In genomic region chr2:112198780-112199179, GRCh38 we compare ENCODE assay signal across 15 cellular contexts. TPM values are rescaled to one million over a fixed set of nuclear protein-coding genes. Genes with fewer than 3 reads are reported as not detected.
DNase-seq lines count a peak whose midpoint lies in the region; ATAC-seq and TF ChIP-seq lines count a peak whose summit lies in the region.
"Had no signal": no experiment of that assay in that cellular context is flagged by ENCODE, and none has a peak within 500 bp of the region (broad histone marks: within the 10 kb centered on the region; RNA-seq: fewer than 3 reads in every experiment).

No MANE protein-coding gene starts in this region.

- H3K36me3 ChIP-seq in BJ (ENCODE audit: control insufficient read depth, insufficient read depth, low read length) (no peaks in the 10 kb centered on the region), SK-N-SH (replicated peaks in 1 of 2; ENCODE audit: control insufficient read depth in 1 of 2, insufficient read depth in 2 of 2, low read length in 1 of 2) (no peaks in the 10 kb centered on the region), esophagus muscularis mucosa (no peaks in the 10 kb centered on the region)

- no peaks in the 10 kb centered on the region for H3K9me2 ChIP-seq in SK-N-SH

- H3K27me3 ChIP-seq in BJ (ENCODE audit: control insufficient read depth, insufficient read depth, low read length) (no peaks in the 10 kb centered on the region), SK-N-SH (ENCODE audit: insufficient read depth) (no peaks in the 10 kb centered on the region), esophagus muscularis mucosa (no peaks in the 10 kb centered on the region)

- no peak overlapping the region for H3K4me2 ChIP-seq in SK-N-SH
- H3K4me2 ChIP-seq: PC-9 had no signal

- TF ChIP-seq POLR2A in esophagus muscularis mucosa (IDR thresholded peaks at IDR 0.05; ENCODE audit: low read depth) = no peak

- intact Hi-C loops in esophagus muscularis mucosa (cut with DNase I) = no loop called here

- no peak overlapping the region for H2AFZ ChIP-seq in SK-N-SH (ENCODE audit: low read depth)
- H2AFZ ChIP-seq: PC-9 had no signal

- H3K9me3 ChIP-seq in SK-N-SH (peaks cover 5% of the 10 kb centered on the region; the same call in 1 of the 2 replicates), esophagus muscularis mucosa (peaks cover 0 to 6% (median 3%) of the 10 kb centered on the region in 4 donors)

- H4K20me1 ChIP-seq in SK-N-SH (ENCODE audit: insufficient read depth) = no peaks in the 10 kb centered on the region

- no peak overlapping the region for H3K9ac ChIP-seq in SK-N-SH

- TF ChIP-seq CTCF in BJ (IDR thresholded peaks at IDR 0.05; ENCODE audit: insufficient read depth, low read depth, low read length) (no peak), SK-N-SH (IDR thresholded peaks at IDR 0.05) (no peak), esophagus muscularis mucosa (IDR thresholded peaks at IDR 0.05) (no peak)

- TF ChIP-seq EP300 in SK-N-SH (IDR thresholded peaks at IDR 0.05; ENCODE audit: borderline replicate concordance in 1 of 2, low read depth in 1 of 2, low read length in 1 of 2) (no peak), esophagus muscularis mucosa (IDR thresholded peaks at IDR 0.05) (no peak)

- H3K4me1 ChIP-seq in SK-N-SH (ENCODE audit: control insufficient read depth in 1 of 2, insufficient read depth in 2 of 2, low read depth in 1 of 2, low read length in 1 of 2) (peaks cover 0 to 2% of the 10 kb centered on the region in 2 experiments; a peak in 1 of 4 replicates), esophagus muscularis mucosa (no peaks in the 10 kb centered on the region)

- no peaks in the 10 kb centered on the region for H3F3A ChIP-seq in SK-N-SH (replicated peaks; ENCODE audit: insufficient read depth)

- CTCF ChIA-PET in BJ (lab: Yijun Ruan, JAX) = no interaction called here
- CTCF ChIA-PET in SK-N-SH (lab: Yijun Ruan, JAX) = interaction anchor here (0.7 kb wide), 1 partner anchor 61 kb away, joined by 4 read pairs; no protein-coding TSS in a partner anchor

- no peak for TF ChIP-seq RAD21 in SK-N-SH (IDR thresholded peaks at IDR 0.05; ENCODE audit: low read length)

- no peak overlapping the region for H3K27ac ChIP-seq in SK-N-SH (ENCODE audit: low read depth in 2 of 2, low read length in 1 of 2)
- no peak overlapping the region for H3K27ac ChIP-seq in esophagus muscularis mucosa (replicated peaks in 1 of 4)
- H3K27ac ChIP-seq: PC-9 had no signal

- POLR2A ChIA-PET in BJ (lab: Charles Lee) (no interaction called here), SK-N-SH (lab: Yijun Ruan, JAX) (no interaction called here)

- H3K79me2 ChIP-seq in SK-N-SH (ENCODE audit: insufficient read depth) = no peaks in the 10 kb centered on the region

- no peak for ATAC-seq in GM19455 (IDR thresholded peaks at IDR 0.05; ENCODE audit: unreplicated experiment)
- ATAC-seq in GM21367 (IDR thresholded peaks at IDR 0.05; ENCODE audit: unreplicated experiment) = no peak

- H3K4me3 ChIP-seq in BJ (ENCODE audit: low read depth, low read length) (no peak overlapping the region), SK-N-SH (ENCODE audit: low read depth in 2 of 2, low read length in 1 of 2) (no peak overlapping the region), esophagus muscularis mucosa (no peak overlapping the region)
- H3K4me3 ChIP-seq: PC-9 had no signal

- DNase-seq in BJ (ENCODE audit: low read depth) (peak; percentile 28), SK-N-SH (no peak), esophagus muscularis mucosa (ENCODE audit: extremely low spot score) (peak; percentile 29), pulmonary artery endothelial cell (ENCODE audit: low read depth, low spot score) (peak; percentile 17), NCI-H226 (no peak)
- no peak for DNase-seq in activated CD8-positive, alpha-beta memory T cell treated with anti-CD3 and anti-CD28 coated beads, Interleukin-2, amount 50 U/mL, for 48 hours
- DNase-seq: DMS53, KG1, NCI-H1092, NCI-H1694, NCI-H446, NCI-H748 treated with DMSO at 0.1 percent for 48 hours, PC-9 had no signal

TF ChIP-seq in SK-N-SH, 30 proteins besides CTCF, POLR2A, EP300 and RAD21:
- TF ChIP-seq SMC3 (IDR thresholded peaks at IDR 0.05; ENCODE audit: low read depth, low read length) = no peak
- no peak for TF ChIP-seq USF2 (IDR thresholded peaks at IDR 0.05; ENCODE audit: borderline replicate concordance, low read depth, low read length)
- TF ChIP-seq TCF12 (IDR thresholded peaks at IDR 0.05) = peak; percentile 39; the same call in 1 of the 2 replicates

RNA-seq across cellular contexts. Expression of gene ZC3H8, which starts 56.1 kb away (rescaled TPM):
- polyA plus RNA-seq in BJ (2011; rRNA removed) (0.99 and 3.6 TPM in 2 replicates), SK-N-SH (2012; rRNA removed) (3.0 and 3.3 TPM in 2 replicates)
- 0.09 and 1.2 TPM in 2 replicates for polyA minus RNA-seq in BJ (2011; rRNA and poly(A)+ RNA removed)
- polyA plus RNA-seq in SK-N-SH (2012; cell fraction: cytosol; rRNA removed) = 5.0 and 6.4 TPM in 2 replicates
- polyA plus RNA-seq in SK-N-SH (2012; cell fraction: nucleus; rRNA removed) = 5.4 and 9.8 TPM in 2 replicates
- total RNA-seq in esophagus muscularis mucosa (1 to 10 TPM; 3.7 to 8.6 (median 5.7) TPM), pulmonary artery endothelial cell (4.2 and 5.3 TPM in 2 replicates)

Comparison
In these comparisons a context has a peak if more than half of its experiments do, and no peak if none do; other contexts are left out.
1. DNase-seq: peak in BJ (single experiment), esophagus muscularis mucosa (single experiment) and pulmonary artery endothelial cell (single experiment); none in SK-N-SH (single experiment), activated CD8-positive, alpha-beta memory T cell treated with anti-CD3 and anti-CD28 coated beads, Interleukin-2, amount 50 U/mL, for 48 hours (single experiment) and NCI-H226 (single experiment).